1 cellular context compared by ENCODE assay signal in genomic region chr11:57335343-57336110, GRCh38.
TF ChIP-seq lines count a peak whose summit lies in the region.

TSS of gene SSRP1 (minus strand) at chr11:57335892. CDS start at chr11:57335121, 771 bp downstream.

TF ChIP-seq in K562, 482 proteins besides CTCF, POLR2A, EP300 and RAD21 (continued from another document and continues in another):
- TF ChIP-seq SIN3B (IDR thresholded peaks at IDR 0.05; ENCODE audit: low read depth) (no peak), PHB2 (IDR thresholded peaks at IDR 0.05; ENCODE audit: low read depth) (no peak), RREB1 (CRISPR knock-in tag; IDR thresholded peaks at IDR 0.05) (no peak), FOXJ2 (tag; IDR thresholded peaks at IDR 0.05) (peak; percentile 54; the same call in 1 of the 2 replicates), PTRF (tag; IDR thresholded peaks at IDR 0.05) (no peak), JUND (IDR thresholded peaks at IDR 0.05; ENCODE audit: borderline replicate concordance, low read depth, low read length) (peak; percentile 56; the same call in 1 of the 2 replicates), JUND (tag; IDR thresholded peaks at IDR 0.05; ENCODE audit: borderline replicate concordance, low read depth, low read length) (no peak), ZBTB34 (CRISPR knock-in tag; IDR thresholded peaks at IDR 0.05) (no peak), BCLAF1 (IDR thresholded peaks at IDR 0.05; ENCODE audit: borderline replicate concordance in 1 of 2, control insufficient read depth in 1 of 2, low read depth in 2 of 2, low read length in 1 of 2) (peak in 1 of 2 experiments; percentile 63; a peak in 1 of 4 replicates), SMARCA5 (IDR thresholded peaks at IDR 0.05) (no peak), ZNF143 (CRISPR knock-in tag; IDR thresholded peaks at IDR 0.05) (no peak), ZNF41 (CRISPR knock-in tag; conservative IDR thresholded peaks at IDR 0.05) (no peak), MCM5 (IDR thresholded peaks at IDR 0.05; ENCODE audit: low read depth) (no peak), ARID1B (IDR thresholded peaks at IDR 0.05) (no peak), MCM3 (IDR thresholded peaks at IDR 0.05) (no peak), PREB (CRISPR knock-in tag; IDR thresholded peaks at IDR 0.05) (no peak), ESRRB (CRISPR knock-in tag; IDR thresholded peaks at IDR 0.05; ENCODE audit: borderline replicate concordance) (no peak), SIN3A (IDR thresholded peaks at IDR 0.05; ENCODE audit: borderline replicate concordance in 2 of 2, control insufficient read depth in 1 of 2, low read depth in 2 of 2, low read length in 2 of 2) (peak; percentile 64 to 86; a peak in 3 of 4 replicates), SETDB1 (IDR thresholded peaks at IDR 0.05; ENCODE audit: low read length) (no peak), ATF1 (CRISPR knock-in tag; IDR thresholded peaks at IDR 0.05) (0 out of 2 replicates have a peak, but pooled peaks have one; percentile 2), ATF1 (tag; IDR thresholded peaks at IDR 0.05) (no peak; the same call in 1 of the 2 replicates), CTCFL (IDR thresholded peaks at IDR 0.05; ENCODE audit: borderline replicate concordance, insufficient read depth, low read depth, low read length, poor library complexity, severe bottlenecking) (peak; percentile 78), CXXC5 (CRISPR knock-in tag; IDR thresholded peaks at IDR 0.05) (peak; percentile 74), E2F5 (CRISPR knock-in tag; IDR thresholded peaks at IDR 0.05) (no peak), GABPB1 (CRISPR knock-in tag; IDR thresholded peaks at IDR 0.05) (peak; percentile 90), ZNF232 (CRISPR knock-in tag; IDR thresholded peaks at IDR 0.05) (0 out of 2 replicates have a peak, but pooled peaks have one; percentile 24), ZBTB8A (IDR thresholded peaks at IDR 0.05; ENCODE audit: partially characterized antibody) (no peak), MAFG (tag; conservative IDR thresholded peaks at IDR 0.05) (no peak), ZBTB49 (CRISPR knock-in tag; IDR thresholded peaks at IDR 0.05; ENCODE audit: borderline replicate concordance) (no peak), E2F6 (IDR thresholded peaks at IDR 0.05; ENCODE audit: borderline replicate concordance in 1 of 2, extremely low read depth in 1 of 2, insufficient read depth in 1 of 2, insufficient read length in 1 of 2, low read depth in 1 of 2, low read length in 1 of 2, poor library complexity in 1 of 2, severe bottlenecking in 1 of 2) (peak; percentile 82 to 91), PKNOX1 (IDR thresholded peaks at IDR 0.05) (no peak), BRD9 (IDR thresholded peaks at IDR 0.05; ENCODE audit: low read depth, partially characterized antibody) (no peak), ELF1 (tag; IDR thresholded peaks at IDR 0.05) (peak; percentile 68), CBX2 (IDR thresholded peaks at IDR 0.05; ENCODE audit: insufficient read depth, low read length, poor library complexity, severe bottlenecking) (no peak), ZNF134 (CRISPR knock-in tag; conservative IDR thresholded peaks at IDR 0.05) (no peak), TCF7 (IDR thresholded peaks at IDR 0.05; ENCODE audit: borderline replicate concordance) (no peak), CCNT2 (IDR thresholded peaks at IDR 0.05; ENCODE audit: borderline replicate concordance, extremely low read depth, insufficient read length, low read depth, low read length) (no peak), POLR3A (IDR thresholded peaks at IDR 0.05; ENCODE audit: borderline replicate concordance, extremely low read depth, insufficient read depth, insufficient read length) (no peak), MBD1 (CRISPR knock-in tag; IDR thresholded peaks at IDR 0.05) (no peak)
